19 cellular contexts compared by ENCODE assay signal in the genomic region with DNA sequence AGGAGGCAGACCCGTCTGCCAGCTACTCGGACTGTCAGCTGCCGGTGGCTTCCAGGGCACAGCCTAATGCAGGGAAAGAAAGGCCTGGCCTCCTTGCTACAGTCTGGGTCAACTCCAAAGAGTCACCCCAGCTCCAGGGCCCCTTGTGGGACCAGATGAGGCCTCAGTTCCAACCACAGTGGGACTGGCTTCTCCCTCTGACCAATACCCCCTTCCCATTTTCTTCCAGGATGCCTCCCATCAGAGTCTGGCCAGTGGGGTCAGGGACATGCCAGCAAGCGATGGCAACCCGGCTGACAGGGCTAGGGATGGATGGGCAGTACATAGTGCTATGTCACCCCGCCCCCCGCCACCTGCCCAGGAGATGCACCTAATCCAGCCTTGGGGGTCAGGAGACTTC. TPM values are rescaled to one million over a fixed set of nuclear protein-coding genes. Genes with fewer than 3 reads are reported as not detected.
A peak's percentile ranks its signal among the peaks of the same experiment; 100 is the strongest.
DNase-seq lines count a peak whose midpoint lies in the region; ATAC-seq and TF ChIP-seq lines count a peak whose summit lies in the region.
"Had no signal": no experiment of that assay in that cellular context is flagged by ENCODE, and none has a peak within 500 bp of the region (broad histone marks: within the 10 kb centered on the region; RNA-seq: fewer than 3 reads in every experiment).

No MANE protein-coding gene starts in this region.

- intact Hi-C loops in left ventricle myocardium superior (cut with micrococcal nuclease) = no loop called here
- intact Hi-C loops in heart left ventricle (cut with DNase I) = no loop called here
- intact Hi-C loops in lower lobe of right lung (cut with DNase I) = no loop called here

- no peak overlapping the region for H2BK5ac ChIP-seq in neuronal stem cell (ENCODE audit: low read length)

- H3K4me3 ChIP-seq in heart left ventricle (no peak overlapping the region), lower lobe of right lung (no peak overlapping the region), neuronal stem cell (ENCODE audit: low read length in 2 of 2) (no peak overlapping the region), suprapubic skin (no peak overlapping the region)
- H3K4me3 ChIP-seq: HAP-1 had no signal

- H2BK12ac ChIP-seq in neuronal stem cell (ENCODE audit: low read length) = no peak overlapping the region

- ATAC-seq in left ventricle myocardium superior (no peak), heart left ventricle (no peak), lower lobe of right lung (no peak), HG03045 (IDR thresholded peaks at IDR 0.05; ENCODE audit: unreplicated experiment) (no peak)

- no peak overlapping the region for H3K4ac ChIP-seq in neuronal stem cell (ENCODE audit: low read length)

- no peak overlapping the region for H2AK5ac ChIP-seq in neuronal stem cell (ENCODE audit: low read depth, low read length)

- H2BK120ac ChIP-seq in neuronal stem cell (ENCODE audit: low read depth, low read length) = no peak overlapping the region

- H3K9me3 ChIP-seq in heart left ventricle = no peaks in the 10 kb centered on the region
- H3K9me3 ChIP-seq in lower lobe of right lung = no peaks in the 10 kb centered on the region
- H3K9me3 ChIP-seq in neuronal stem cell (replicated peaks in 1 of 2; ENCODE audit: control insufficient read depth in 2 of 2, insufficient read depth in 1 of 2, low read depth in 1 of 2, low read length in 2 of 2) = no peaks in the 10 kb centered on the region
- H3K9me3 ChIP-seq in suprapubic skin = no peaks in the 10 kb centered on the region
- H3K9me3 ChIP-seq: HAP-1 had no signal

- no peaks in the 10 kb centered on the region for H3K27me3 ChIP-seq in heart left ventricle
- H3K27me3 ChIP-seq in lower lobe of right lung (ENCODE audit: low read depth) = no peaks in the 10 kb centered on the region
- peaks cover 0 to 47% (median 0%) of the 10 kb centered on the region in 3 experiments for H3K27me3 ChIP-seq in neuronal stem cell (ENCODE audit: control insufficient read depth in 3 of 3, insufficient read depth in 3 of 3, low read depth in 1 of 3, low read length in 3 of 3)
- H3K27me3 ChIP-seq in suprapubic skin = no peaks in the 10 kb centered on the region

- H3K27ac ChIP-seq in heart left ventricle (no peak overlapping the region), lower lobe of right lung (no peak overlapping the region), neuronal stem cell (replicated peaks; ENCODE audit: low read length) (no peak overlapping the region), suprapubic skin (peak overlapping the region; percentile 35)
- H3K27ac ChIP-seq: 22Rv1 had no signal

- H3K23ac ChIP-seq in neuronal stem cell (ENCODE audit: low read depth, low read length, poor library complexity) = no peak overlapping the region

- no peaks in the 10 kb centered on the region for H3K79me1 ChIP-seq in neuronal stem cell (ENCODE audit: low read depth, low read length)

- H3K4me1 ChIP-seq in heart left ventricle (peaks cover 0 to 9% (median 1%) of the 10 kb centered on the region in 12 donors), lower lobe of right lung (no peaks in the 10 kb centered on the region), neuronal stem cell (ENCODE audit: control insufficient read depth in 2 of 2, insufficient read depth in 1 of 2, low read depth in 1 of 2, low read length in 2 of 2) (peaks cover 0 to 2% of the 10 kb centered on the region in 2 donors), suprapubic skin (peaks cover 22% of the 10 kb centered on the region)
- H3K4me1 ChIP-seq: HAP-1 had no signal

- H3K4me2 ChIP-seq in neuronal stem cell (ENCODE audit: insufficient read depth, low read length, poor library complexity, severe bottlenecking) = no peak overlapping the region

- peak overlapping the region; percentile 68 for H3K18ac ChIP-seq in neuronal stem cell (ENCODE audit: low read length)

- H4K91ac ChIP-seq in neuronal stem cell (ENCODE audit: low read depth, low read length, poor library complexity) = no peak overlapping the region

- TF ChIP-seq CTCF in heart left ventricle (IDR thresholded peaks at IDR 0.05) = no peak
- TF ChIP-seq CTCF in lower lobe of right lung (IDR thresholded peaks at IDR 0.05) = no peak
- no peak for TF ChIP-seq CTCF in suprapubic skin (IDR thresholded peaks at IDR 0.05)

- H4K8ac ChIP-seq in neuronal stem cell (ENCODE audit: low read depth, low read length) = no peak overlapping the region

- 87 to 95% (median 90%) methylated on average over 7 of the region's 7 CpGs for WGBS in heart left ventricle, 4 donors
- no CpG with 5 or more reads among the region's 7 CpGs for WGBS in neuronal stem cell (ENCODE audit: extremely low coverage in 2 of 2, insufficient read length in 2 of 2, insufficient replicate concordance in 1 of 2), 2 donors
- 93% methylated on average over 7 of the region's 7 CpGs for WGBS in suprapubic skin

- TF ChIP-seq POLR2A in heart left ventricle (IDR thresholded peaks at IDR 0.05) = no peak
- no peak for TF ChIP-seq POLR2A in suprapubic skin (IDR thresholded peaks at IDR 0.05)

- H2AFZ ChIP-seq in neuronal stem cell (ENCODE audit: low read length) = no peak overlapping the region

- no peak overlapping the region for H3K9ac ChIP-seq in neuronal stem cell (ENCODE audit: low read depth, low read length, poor library complexity)

- TF ChIP-seq EP300 in suprapubic skin (IDR thresholded peaks at IDR 0.05) = no peak

- H2BK15ac ChIP-seq in neuronal stem cell (ENCODE audit: low read length) = no peak overlapping the region

- DNase-seq in left ventricle myocardium superior (peak; percentile 19), heart left ventricle (no peak), lower lobe of right lung (peak; percentile 19), neuronal stem cell (ENCODE audit: low spot score) (no peak), suprapubic skin (ENCODE audit: low spot score in 2 of 2) (no peak), NOMO-1 treated with DMSO at 0.1 percent for 48 hours (lab: John Stamatoyannopoulos, UW; ENCODE audit: unreplicated experiment) (no peak)
- no peak for DNase-seq in stimulated activated CD4-positive, alpha-beta T cell treated with anti-CD3 and anti-CD28 coated beads, Interleukin-1b, Interleukin-23, amount 100 ng/mL, for 48 hours
- DNase-seq: C1 segment of cervical spinal cord; Calu3; CD4-positive, alpha-beta memory T cell; COR-L47; DMS53; DMS79 treated with DMSO at 0.1 percent for 48 hours; GF-D8; GOT3; HFFc6 had no signal

- no peak overlapping the region for H3K14ac ChIP-seq in neuronal stem cell (ENCODE audit: low read length)

- H3K36me3 ChIP-seq in heart left ventricle (no peaks in the 10 kb centered on the region), lower lobe of right lung (no peaks in the 10 kb centered on the region), neuronal stem cell (replicated peaks in 1 of 2; ENCODE audit: control insufficient read depth in 2 of 2, insufficient read depth in 2 of 2, low read length in 2 of 2) (no peaks in the 10 kb centered on the region), suprapubic skin (no peaks in the 10 kb centered on the region)
- H3K36me3 ChIP-seq: HAP-1 had no signal

RNA-seq across cellular contexts. Expression of a gene that starts 36.6 kb away (rescaled TPM):
- total RNA-seq in left ventricle myocardium superior = 40.0 TPM
- 10 to 100 TPM; 21.0 to 50.0 (median 34.2) TPM for total RNA-seq in heart left ventricle
- polyA plus RNA-seq in heart left ventricle = 10 to 100 TPM; 15.4 to 25.8 TPM
- total RNA-seq in lower lobe of right lung = 25.8 TPM
- 22.3 TPM for polyA plus RNA-seq in neuronal stem cell (2013, experiment 1 of 2)
- 20.9 TPM for polyA plus RNA-seq in neuronal stem cell (2013, experiment 2 of 2)
- 10 to 100 TPM; 25.1 to 34.9 (median 29.2) TPM for total RNA-seq in suprapubic skin

RNA-seq across cellular contexts. Expression of a gene that starts 36.8 kb away (rescaled TPM):
- total RNA-seq in left ventricle myocardium superior (25.1 TPM), heart left ventricle (10 to 100 TPM; 19.0 to 41.0 (median 23.6) TPM), lower lobe of right lung (35.2 TPM), suprapubic skin (10 to 100 TPM in 1 of 4 donors, 1 to 10 TPM in 3; 7.6 to 11.1 (median 8.6) TPM)
- 10 to 100 TPM in 1 of 2 donors, 1 to 10 TPM in 1; 8.5 to 16.4 TPM for polyA plus RNA-seq in heart left ventricle
- 22.4 TPM for polyA plus RNA-seq in neuronal stem cell (2013, experiment 1 of 2)
- polyA plus RNA-seq in neuronal stem cell (2013, experiment 2 of 2) = 22.5 TPM

Comparison
In these comparisons a context has a peak if more than half of its experiments do, and no peak if none do; other contexts are left out.
1. DNase-seq: peak in left ventricle myocardium superior (single experiment) and lower lobe of right lung (single experiment); none in heart left ventricle (0 of 5), neuronal stem cell (single experiment), suprapubic skin (0 of 2), NOMO-1 treated with DMSO at 0.1 percent for 48 hours (single experiment) and stimulated activated CD4-positive, alpha-beta T cell treated with anti-CD3 and anti-CD28 coated beads, Interleukin-1b, Interleukin-23, amount 100 ng/mL, for 48 hours (single experiment).